ENCODE assay signal across 15 cellular contexts in genomic region chr11:115996808-115997188, GRCh38.
DNase-seq lines count a peak whose midpoint lies in the region; ATAC-seq and TF ChIP-seq lines count a peak whose summit lies in the region.
"Had no signal": no experiment of that assay in that cellular context is flagged by ENCODE, and none has a peak within 500 bp of the region (broad histone marks: within the 10 kb centered on the region; RNA-seq: fewer than 3 reads in every experiment).

No MANE protein-coding gene starts in this region.

- no peak for TF ChIP-seq CTCF in MM.1S (IDR thresholded peaks at IDR 0.05; ENCODE audit: low read length)
- TF ChIP-seq CTCF in brain microvascular endothelial cell (IDR thresholded peaks at IDR 0.05; ENCODE audit: low read depth, low read length, missing control alignments): no peak

- in situ Hi-C loops in brain microvascular endothelial cell (cut with HindIII; ENCODE audit: low pct_ligation_motif_present, low sequenced_read_pairs): no loop called here

- H3K27ac ChIP-seq in MM.1S (ENCODE audit: low read length) (peak overlapping the region; percentile 68), brain microvascular endothelial cell (no peak overlapping the region)
- H3K27ac ChIP-seq: neutrophil had no signal

- H3K79me2 ChIP-seq in MM.1S (ENCODE audit: low read length): no peaks in the 10 kb centered on the region

- H2AFZ ChIP-seq in MM.1S (ENCODE audit: low read length): no peak overlapping the region

- no peaks in the 10 kb centered on the region for H3K27me3 ChIP-seq in MM.1S (replicated peaks; ENCODE audit: insufficient read depth, low read length)
- no peaks in the 10 kb centered on the region for H3K27me3 ChIP-seq in brain microvascular endothelial cell (replicated peaks)
- H3K27me3 ChIP-seq: neutrophil had no signal

- H3F3A ChIP-seq in MM.1S (ENCODE audit: insufficient read depth, low read length): peaks cover 12% of the 10 kb centered on the region

- H3K36me3 ChIP-seq in MM.1S (replicated peaks; ENCODE audit: insufficient read depth, low read length) (no peaks in the 10 kb centered on the region), brain microvascular endothelial cell (replicated peaks) (no peaks in the 10 kb centered on the region)
- H3K36me3 ChIP-seq: neutrophil had no signal

- H3K4me1 ChIP-seq in MM.1S (ENCODE audit: low read length): peaks cover 21% of the 10 kb centered on the region

- H3K4me3 ChIP-seq in MM.1S (ENCODE audit: low read length) (no peak overlapping the region), brain microvascular endothelial cell (ENCODE audit: low read depth, low read length) (no peak overlapping the region)
- H3K4me3 ChIP-seq: lung had no signal

- H3K4me2 ChIP-seq in MM.1S (ENCODE audit: low read depth, low read length): no peak overlapping the region

- H3K9ac ChIP-seq in MM.1S (ENCODE audit: low read length): 0 out of 2 replicates have a peak overlapping the region, but pooled peaks have one; percentile 14

- H3K9me3 ChIP-seq in MM.1S (replicated peaks; ENCODE audit: insufficient read depth, low read length): no peaks in the 10 kb centered on the region
- H3K9me3 ChIP-seq: neutrophil had no signal

- H4K20me1 ChIP-seq in MM.1S (ENCODE audit: insufficient read depth, low read length): no peaks in the 10 kb centered on the region

- intact Hi-C loops in sciatic nerve (cut with DNase I): no loop called here

- H3K9me2 ChIP-seq in MM.1S (replicated peaks; ENCODE audit: insufficient read depth, low read length): no peaks in the 10 kb centered on the region

- no peak for DNase-seq in MM.1S
- DNase-seq in sciatic nerve (ENCODE audit: low spot score): no peak
- no peak for DNase-seq in erythroblast (lab: John Stamatoyannopoulos, UW)
- no peak for DNase-seq in brain microvascular endothelial cell
- no peak for DNase-seq in hepatic stellate cell (ENCODE audit: low spot score)
- DNase-seq: anterior cingulate cortex; CD4-positive, CD25-positive, alpha-beta regulatory T cell; cortex of kidney; NCI-H1105 treated with DMSO at 0.1 percent for 48 hours; NCI-H446 had no signal

- ATAC-seq in GM19328 (IDR thresholded peaks at IDR 0.05; ENCODE audit: unreplicated experiment) (peak; percentile 14), HG02852 (IDR thresholded peaks at IDR 0.05; ENCODE audit: unreplicated experiment) (peak; percentile 28), sciatic nerve (peak; percentile 48)
- ATAC-seq: activated T-helper 17 cell treated with anti-CD3 and anti-CD28 coated beads, Interleukin-2, amount 50 U/mL, for 72 hours had no signal

- no peak for TF ChIP-seq POLR2A in erythroblast (IDR thresholded peaks at IDR 0.05; ENCODE audit: low read length)
